ENCODE assay signal across 9 cellular contexts in genomic region chr1:39132505-39133339, GRCh38.
DNase-seq lines count a peak whose midpoint lies in the region; ATAC-seq and TF ChIP-seq lines count a peak whose summit lies in the region.
"Had no signal": no experiment of that assay in that cellular context is flagged by ENCODE, and none has a peak within 500 bp of the region (broad histone marks: within the 10 kb centered on the region; RNA-seq: fewer than 3 reads in every experiment).

No MANE protein-coding gene starts in this region.

- in situ Hi-C loops in Panc1 (cut with HindIII; ENCODE audit: low pct_unique_long_range_greater_than_20kb, low sequenced_read_pairs) = no loop called here

- H3K27ac Mint-ChIP-seq in osteocyte (ENCODE audit: unreplicated experiment) = peak overlapping the region; percentile 95
- H3K27ac Mint-ChIP-seq: activated naive CD8-positive, alpha-beta T cell had no signal

- peak; percentile 59 for TF ChIP-seq CTCF in Panc1 (IDR thresholded peaks at IDR 0.05)
- TF ChIP-seq CTCF in osteocyte (IDR thresholded peaks at IDR 0.05) = peak; percentile 47

- H3K27me3 Mint-ChIP-seq in osteocyte (ENCODE audit: unreplicated experiment) = no peaks in the 10 kb centered on the region
- H3K27me3 Mint-ChIP-seq: activated naive CD8-positive, alpha-beta T cell had no signal

- H3K4me3 ChIP-seq in Panc1 (ENCODE audit: low read depth in 2 of 2, low read length in 2 of 2) = peak overlapping the region in 1 of 2 experiments; percentile 17; a peak in 2 of 4 replicates

- ATAC-seq in Panc1 = peak; percentile 68
- ATAC-seq in HG03565 (IDR thresholded peaks at IDR 0.05; ENCODE audit: unreplicated experiment) = no peak

- H3K27ac ChIP-seq in Panc1 (ENCODE audit: low read length) = peak overlapping the region; percentile 84

- H3K27me3 ChIP-seq in Panc1 (ENCODE audit: control insufficient read depth, insufficient read depth, low read length) = no peaks in the 10 kb centered on the region

- peaks cover 3% of the 10 kb centered on the region for H3K36me3 Mint-ChIP-seq in osteocyte (ENCODE audit: unreplicated experiment)
- H3K36me3 Mint-ChIP-seq: activated naive CD8-positive, alpha-beta T cell had no signal

- H3K9me3 ChIP-seq in Panc1 (ENCODE audit: control insufficient read depth, insufficient read depth, low read depth, low read length) = no peaks in the 10 kb centered on the region

- DNase-seq in DMS53 (lab: John Stamatoyannopoulos, UW) (peak; percentile 98), Panc1 (ENCODE audit: low read depth, low spot score) (no peak), globus pallidus (ENCODE audit: low spot score) (peak; percentile 56), osteocyte (ENCODE audit: extremely low spot score, unreplicated experiment) (no peak), NCI-H2081 treated with DMSO at 0.1 percent for 48 hours (lab: John Stamatoyannopoulos, UW) (no peak)
- DNase-seq in effector CD4-positive, alpha-beta T cell = no peak
- DNase-seq in activated T-cell treated with anti-CD3 and anti-CD28 coated beads, Interleukin-2, amount 50 U/mL, for 48 hours = no peak

- BruUV-seq in Panc1 (replicated peaks; lab: Mats Ljungman, UMichigan) = no TSS peak

- peaks cover 75% of the 10 kb centered on the region for H3K4me1 Mint-ChIP-seq in osteocyte (ENCODE audit: unreplicated experiment)

- no peaks in the 10 kb centered on the region for H3K9me3 Mint-ChIP-seq in osteocyte (ENCODE audit: unreplicated experiment)

- H3K36me3 ChIP-seq in Panc1 (ENCODE audit: control insufficient read depth, insufficient read depth, low read length) = no peaks in the 10 kb centered on the region

- H3K4me1 ChIP-seq in Panc1 (ENCODE audit: control insufficient read depth, insufficient read depth, low read length) = peaks cover 63% of the 10 kb centered on the region

- peak overlapping the region; percentile 38 for H3K4me3 Mint-ChIP-seq in osteocyte (ENCODE audit: unreplicated experiment)
- H3K4me3 Mint-ChIP-seq: activated naive CD8-positive, alpha-beta T cell had no signal

- POLR2A ChIA-PET in Panc1 (lab: Charles Lee) = interaction anchor here (0.7 kb wide), 2 partner anchors 12 to 105 kb away, joined by 3 read pairs; no protein-coding TSS in a partner anchor

- intact Hi-C loops in Panc1 (cut with micrococcal nuclease; ENCODE audit: unreplicated experiment) = no loop called here

- CTCF ChIA-PET in Panc1 (lab: Charles Lee) = interaction anchor here (0.5 to 1.5 kb wide), 8 partner anchors 15 to 126 kb away, joined by 3 to 6 read pairs (median 4); partner anchors contain the start of gene MACF1

Comparison
In these comparisons a context has a peak if more than half of its experiments do, and no peak if none do; other contexts are left out.
1. DNase-seq: peak in DMS53 (single experiment) and globus pallidus (single experiment); none in Panc1 (single experiment), osteocyte (single experiment), NCI-H2081 treated with DMSO at 0.1 percent for 48 hours (single experiment), effector CD4-positive, alpha-beta T cell (single experiment) and activated T-cell treated with anti-CD3 and anti-CD28 coated beads, Interleukin-2, amount 50 U/mL, for 48 hours (0 of 2).